ENCODE assay signal across 8 cellular contexts in genomic region chr7:44735403-44736165, GRCh38. TPM values are rescaled to one million over a fixed set of nuclear protein-coding genes. Genes with fewer than 3 reads are reported as not detected.
DNase-seq lines count a peak whose midpoint lies in the region; ATAC-seq and TF ChIP-seq lines count a peak whose summit lies in the region.

No MANE protein-coding gene starts in this region.

- H3K4me1 Mint-ChIP-seq in activated B cell treated with CpG ODN at 0.5 μM for 24 hours = peaks cover 15% of the 10 kb centered on the region

- H3K27me3 Mint-ChIP-seq in activated B cell treated with CpG ODN at 0.5 μM for 24 hours = no peaks in the 10 kb centered on the region

- DNase-seq in BJ (ENCODE audit: low read depth) = peak; percentile 93
- no peak for DNase-seq in activated B cell treated with CpG ODN at 0.5 μM for 24 hours
- peak; percentile 94 for DNase-seq in foreskin melanocyte
- no peak for DNase-seq in COLO668 (lab: John Stamatoyannopoulos, UW; ENCODE audit: unreplicated experiment)
- DNase-seq in DMS79 (lab: John Stamatoyannopoulos, UW) = no peak

- TF ChIP-seq CTCF in BJ (IDR thresholded peaks at IDR 0.05; ENCODE audit: insufficient read depth, low read depth, low read length) (no peak), activated B cell treated with CpG ODN at 0.5 μM for 24 hours (IDR thresholded peaks at IDR 0.05) (no peak)

- CTCF ChIA-PET in BJ (lab: Yijun Ruan, JAX) = interaction anchor here (0.6 to 1.5 kb wide), 4 partner anchors 12 to 102 kb away, joined by 3 to 4 read pairs (median 3); no protein-coding TSS in a partner anchor
- CTCF ChIA-PET in activated B cell treated with CpG ODN at 0.5 μM for 24 hours (lab: Charles Lee) = interaction anchor here (1.1 kb wide), 1 partner anchor 16 kb away, joined by 4 read pairs; no protein-coding TSS in a partner anchor

- ATAC-seq in HG02981 (IDR thresholded peaks at IDR 0.05; ENCODE audit: unreplicated experiment) = peak; percentile 45
- ATAC-seq in activated B cell treated with CpG ODN at 0.5 μM for 24 hours (ENCODE audit: low read depth) = peak; percentile 77
- ATAC-seq in GM21529 (IDR thresholded peaks at IDR 0.05; ENCODE audit: unreplicated experiment) = no peak
- ATAC-seq in GM19351 (IDR thresholded peaks at IDR 0.05; ENCODE audit: unreplicated experiment) = no peak

- no peaks in the 10 kb centered on the region for H3K27me3 ChIP-seq in BJ (ENCODE audit: control insufficient read depth, insufficient read depth, low read length)

- H3K4me3 ChIP-seq in BJ (ENCODE audit: low read depth, low read length) = no peak overlapping the region

- H3K4me3 Mint-ChIP-seq in activated B cell treated with CpG ODN at 0.5 μM for 24 hours = peak overlapping the region; percentile 47

- POLR2A ChIA-PET in BJ (lab: Charles Lee) = no interaction called here
- POLR2A ChIA-PET in activated B cell treated with CpG ODN at 0.5 μM for 24 hours (lab: Charles Lee) = interaction anchor here (0.7 to 1.9 kb wide), 11 partner anchors 11 to 849 kb away, joined by 3 to 15 read pairs (median 5); partner anchors contain the start of gene OGDH

- intact Hi-C loops in activated B cell treated with CpG ODN at 0.5 μM for 24 hours (cut with micrococcal nuclease) = loop anchor here (1.0 kb wide), 1 partner anchor 16 kb away; no protein-coding TSS in a partner anchor

- H3K9me3 Mint-ChIP-seq in activated B cell treated with CpG ODN at 0.5 μM for 24 hours = no peaks in the 10 kb centered on the region

- H3K36me3 Mint-ChIP-seq in activated B cell treated with CpG ODN at 0.5 μM for 24 hours (ENCODE audit: low read depth) = no peaks in the 10 kb centered on the region

- no peaks in the 10 kb centered on the region for H3K36me3 ChIP-seq in BJ (ENCODE audit: control insufficient read depth, insufficient read depth, low read length)

- peak overlapping the region; percentile 71 for H3K27ac Mint-ChIP-seq in activated B cell treated with CpG ODN at 0.5 μM for 24 hours

RNA-seq across cellular contexts. Expression of gene ZMIZ2, which starts 13.1 kb away (rescaled TPM):
- 4.4 and 7.4 TPM in 2 replicates for polyA plus RNA-seq in BJ (2011; rRNA removed)
- polyA minus RNA-seq in BJ (2011; rRNA and poly(A)+ RNA removed) = 12.2 and 12.8 TPM in 2 replicates
- 378 and 440 TPM in 2 replicates for total RNA-seq in activated B cell treated with CpG ODN at 0.5 μM for 24 hours

Comparison
In these comparisons a context has a peak if more than half of its experiments do, and no peak if none do; other contexts are left out.
1. DNase-seq: peak in BJ (single experiment) and foreskin melanocyte (single experiment); none in activated B cell treated with CpG ODN at 0.5 μM for 24 hours (single experiment), COLO668 (single experiment) and DMS79 (single experiment).
2. ATAC-seq: peak in HG02981 (single experiment) and activated B cell treated with CpG ODN at 0.5 μM for 24 hours (single experiment); none in GM21529 (single experiment) and GM19351 (single experiment).